In genomic region chr18:3279201-3280185, GRCh38 we compare ENCODE assay signal across 8 cellular contexts. TPM values are rescaled to one million over a fixed set of nuclear protein-coding genes. Genes with fewer than 3 reads are reported as not detected.
DNase-seq lines count a peak whose midpoint lies in the region; ATAC-seq and TF ChIP-seq lines count a peak whose summit lies in the region.

No MANE protein-coding gene starts in this region.

- H3K9me3 ChIP-seq in SK-N-SH (no peaks in the 10 kb centered on the region), SK-N-MC (ENCODE audit: low read depth, low read length) (no peaks in the 10 kb centered on the region)

- TF ChIP-seq RAD21 in SK-N-SH (IDR thresholded peaks at IDR 0.05; ENCODE audit: low read length) = no peak

- CTCF ChIA-PET in SK-N-SH (lab: Yijun Ruan, JAX) = interaction anchor here (1.0 to 13.0 kb wide), 8 partner anchors 16 to 719 kb away, joined by 3 to 233 read pairs (median 3); partner anchors contain the start of gene MYL12A

- ATAC-seq in SK-N-SH treated with all-trans-retinoic acid at 6 μM for 48 hours = peak; percentile 12; the same call in 2 of the 3 replicates
- peak; percentile 77 for ATAC-seq in HG02973 (IDR thresholded peaks at IDR 0.05; ENCODE audit: unreplicated experiment)
- peak; percentile 90 for ATAC-seq in stimulated activated naive B cell treated with anti-CD40 and anti-IgM and Interleukin-4, amounts not matched to agents 10 μg/mL and 1 μg/mL and 100 μg/mL, for 72 hours (replicated peaks)

- POLR2A ChIA-PET in SK-N-SH (lab: Yijun Ruan, JAX) = no interaction called here

- H3K27me3 Mint-ChIP-seq in stimulated activated naive B cell treated with anti-CD40 and anti-IgM and Interleukin-4, amounts not matched to agents 10 μg/mL and 1 μg/mL and 100 μg/mL, for 72 hours = no peaks in the 10 kb centered on the region

- no peak for TF ChIP-seq CTCF in SK-N-SH (IDR thresholded peaks at IDR 0.05)

- no peak overlapping the region for H3K4me2 ChIP-seq in SK-N-SH

- H3K9ac ChIP-seq in SK-N-SH (no peak overlapping the region), SK-N-MC (ENCODE audit: insufficient read length) (peak overlapping the region; percentile 24)

- in situ Hi-C loops in G401 (cut with HindIII; ENCODE audit: low sequenced_read_pairs) = no loop called here

- H3K27ac Mint-ChIP-seq in stimulated activated naive B cell treated with anti-CD40 and anti-IgM and Interleukin-4, amounts not matched to agents 10 μg/mL and 1 μg/mL and 100 μg/mL, for 72 hours = peak overlapping the region; percentile 75

- H3K9me3 Mint-ChIP-seq in stimulated activated naive B cell treated with anti-CD40 and anti-IgM and Interleukin-4, amounts not matched to agents 10 μg/mL and 1 μg/mL and 100 μg/mL, for 72 hours = no peaks in the 10 kb centered on the region

- no peaks in the 10 kb centered on the region for H3K27me3 ChIP-seq in SK-N-SH (ENCODE audit: insufficient read depth)

- H3K36me3 Mint-ChIP-seq in stimulated activated naive B cell treated with anti-CD40 and anti-IgM and Interleukin-4, amounts not matched to agents 10 μg/mL and 1 μg/mL and 100 μg/mL, for 72 hours = peaks cover 11 to 29% of the 10 kb centered on the region in 2 donors

- H3K79me2 ChIP-seq in SK-N-SH (ENCODE audit: insufficient read depth) = peaks cover 23% of the 10 kb centered on the region

- peaks cover 20 to 32% of the 10 kb centered on the region in 2 donors for H3K4me1 Mint-ChIP-seq in stimulated activated naive B cell treated with anti-CD40 and anti-IgM and Interleukin-4, amounts not matched to agents 10 μg/mL and 1 μg/mL and 100 μg/mL, for 72 hours

- no peak for TF ChIP-seq EP300 in SK-N-SH (IDR thresholded peaks at IDR 0.05; ENCODE audit: borderline replicate concordance in 1 of 2, low read depth in 1 of 2, low read length in 1 of 2)

- H3K9me2 ChIP-seq in SK-N-SH = no peaks in the 10 kb centered on the region

- DNase-seq in SK-N-SH = no peak
- DNase-seq in SK-N-MC (ENCODE audit: low read depth, low spot score) = no peak
- no peak for DNase-seq in stimulated activated naive B cell treated with anti-CD40 and anti-IgM and Interleukin-4, amounts not matched to agents 10 μg/mL and 1 μg/mL and 100 μg/mL, for 72 hours
- no peak for DNase-seq in hepatic stellate cell (ENCODE audit: low spot score)
- DNase-seq in amniotic stem cell (lab: John Stamatoyannopoulos, UW) = no peak
- DNase-seq in G401 (ENCODE audit: low spot score) = no peak

- no peak overlapping the region for H2AFZ ChIP-seq in SK-N-SH (ENCODE audit: low read depth)

- H4K20me1 ChIP-seq in SK-N-SH (ENCODE audit: insufficient read depth) = peaks cover 10% of the 10 kb centered on the region; the same call in 1 of the 2 replicates

- H3K4me3 Mint-ChIP-seq in stimulated activated naive B cell treated with anti-CD40 and anti-IgM and Interleukin-4, amounts not matched to agents 10 μg/mL and 1 μg/mL and 100 μg/mL, for 72 hours = peak overlapping the region; percentile 57 to 65

- H3K4me1 ChIP-seq in SK-N-SH (ENCODE audit: control insufficient read depth in 1 of 2, insufficient read depth in 2 of 2, low read depth in 1 of 2, low read length in 1 of 2) = peaks cover 4 to 23% of the 10 kb centered on the region in 2 experiments; a peak in 3 of 4 replicates

- peaks cover 45 to 49% of the 10 kb centered on the region in 2 experiments for H3K36me3 ChIP-seq in SK-N-SH (replicated peaks in 1 of 2; ENCODE audit: control insufficient read depth in 1 of 2, insufficient read depth in 2 of 2, low read length in 1 of 2)
- peaks cover 39% of the 10 kb centered on the region for H3K36me3 ChIP-seq in SK-N-MC (ENCODE audit: insufficient read depth, low read length)

- H3K27ac ChIP-seq in SK-N-SH (ENCODE audit: low read depth in 2 of 2, low read length in 1 of 2) = 0 out of 4 replicates have a peak overlapping the region, but pooled peaks of 1 of the 2 experiments have one; percentile 8
- H3K27ac ChIP-seq in SK-N-MC = peak overlapping the region; percentile 99

- 62% methylated on average over 14 of the region's 14 CpGs for WGBS in SK-N-SH (ENCODE audit: low lambda C conversion rate)

- peaks cover 50% of the 10 kb centered on the region for H3F3A ChIP-seq in SK-N-SH (replicated peaks; ENCODE audit: insufficient read depth)

- H3K4me3 ChIP-seq in SK-N-SH (ENCODE audit: low read depth in 2 of 2, low read length in 1 of 2) = no peak overlapping the region
- H3K4me3 ChIP-seq in SK-N-MC = no peak overlapping the region

TF ChIP-seq in SK-N-SH treated with all-trans-retinoic acid at 6 μM for 48 hours, 23 proteins besides CTCF, POLR2A, EP300 and RAD21:
- TF ChIP-seq POU6F1 (CRISPR knock-in tag; IDR thresholded peaks at IDR 0.05; ENCODE audit: borderline replicate concordance, low read depth) = no peak
- no peak for TF ChIP-seq CSRNP3 (CRISPR knock-in tag; IDR thresholded peaks at IDR 0.05)
- TF ChIP-seq OSR1 (CRISPR knock-in tag; IDR thresholded peaks at IDR 0.05) = no peak
- TF ChIP-seq ZC3H10 (CRISPR knock-in tag; IDR thresholded peaks at IDR 0.05) = no peak
- TF ChIP-seq SNAI2 (CRISPR knock-in tag; IDR thresholded peaks at IDR 0.05) = no peak
- TF ChIP-seq ISL1 (CRISPR knock-in tag; IDR thresholded peaks at IDR 0.05) = no peak
TF ChIP-seq in SK-N-SH treated with all-trans-retinoic acid at 6 μM for 48 hours: peak in this region for 0.

TF ChIP-seq in SK-N-SH, 30 proteins besides CTCF, POLR2A, EP300 and RAD21 (continues in another document):
- TF ChIP-seq ELF1 (IDR thresholded peaks at IDR 0.05) (no peak), MAX (IDR thresholded peaks at IDR 0.05; ENCODE audit: low read depth) (no peak), USF1 (IDR thresholded peaks at IDR 0.05; ENCODE audit: borderline replicate concordance, low read depth) (no peak), IRF3 (IDR thresholded peaks at IDR 0.05; ENCODE audit: low read depth, low read length) (no peak), SIN3A (IDR thresholded peaks at IDR 0.05; ENCODE audit: borderline replicate concordance, low read depth, low read length) (no peak), USF2 (IDR thresholded peaks at IDR 0.05; ENCODE audit: borderline replicate concordance, low read depth, low read length) (no peak), TAF1 (IDR thresholded peaks at IDR 0.05; ENCODE audit: borderline replicate concordance, low read depth, low read length) (no peak), EZH2phosphoT487 (IDR thresholded peaks at IDR 0.05; ENCODE audit: borderline replicate concordance, low read depth) (no peak), TEAD4 (IDR thresholded peaks at IDR 0.05; ENCODE audit: borderline replicate concordance, insufficient read depth) (no peak), MEF2A (IDR thresholded peaks at IDR 0.05; ENCODE audit: borderline replicate concordance, low read depth) (no peak)

RNA-seq across cellular contexts. Expression of gene MYL12B, which starts 17.6 kb away (rescaled TPM):
- 555 and 645 TPM in 2 replicates for polyA plus RNA-seq in SK-N-SH (2012; rRNA removed)
- 727 and 733 TPM in 2 replicates for polyA plus RNA-seq in SK-N-SH (2012; cell fraction: cytosol; rRNA removed)
- 166 and 313 TPM in 2 replicates for polyA plus RNA-seq in SK-N-SH (2012; cell fraction: nucleus; rRNA removed)
- total RNA-seq in G401 (2014; rRNA removed; shearing (Covaris generic)) = 803 and 820 TPM in 2 replicates

RNA-seq across cellular contexts. Expression of gene MYL12A, which starts 31.9 kb away (rescaled TPM):
- 448 and 565 TPM in 2 replicates for polyA plus RNA-seq in SK-N-SH (2012; rRNA removed)
- 686 and 851 TPM in 2 replicates for polyA plus RNA-seq in SK-N-SH (2012; cell fraction: cytosol; rRNA removed)
- 145 and 283 TPM in 2 replicates for polyA plus RNA-seq in SK-N-SH (2012; cell fraction: nucleus; rRNA removed)
- total RNA-seq in G401 (2014; rRNA removed; shearing (Covaris generic)) = 1,097 and 1,243 TPM in 2 replicates

RNA-seq across cellular contexts. Expression of gene MYOM1, which starts 59.7 kb away (rescaled TPM):
- polyA plus RNA-seq in SK-N-SH (2012; rRNA removed) = 0.07 and 0.08 TPM in 2 replicates
- 0.13 and 0.18 TPM in 2 replicates for polyA plus RNA-seq in SK-N-SH (2012; cell fraction: cytosol; rRNA removed)
- polyA plus RNA-seq in SK-N-SH (2012; cell fraction: nucleus; rRNA removed) = 0.20 and 0.21 TPM in 2 replicates
- total RNA-seq in G401 (2014; rRNA removed; shearing (Covaris generic)) = 0.06 and 0.17 TPM in 2 replicates

Comparison
In these comparisons a context has a peak if more than half of its experiments do, and no peak if none do; other contexts are left out.
1. ATAC-seq: peak in every context shown above with its lines; median percentile 90 in stimulated activated naive B cell treated with anti-CD40 and anti-IgM and Interleukin-4, amounts not matched to agents 10 μg/mL and 1 μg/mL and 100 μg/mL, for 72 hours; 77 in HG02973; 12 in SK-N-SH treated with all-trans-retinoic acid at 6 μM for 48 hours.